ENCODE assay signal across 29 cellular contexts in genomic region chr5:100423330-100423729, GRCh38.
"Had no signal": no experiment of that assay in that cellular context is flagged by ENCODE, and none has a peak within 500 bp of the region (broad histone marks: within the 10 kb centered on the region; RNA-seq: fewer than 3 reads in every experiment).

No MANE protein-coding gene starts in this region.

- H3K4me3 Mint-ChIP-seq: activated naive CD4-positive, alpha-beta T cell treated with anti-CD3 and anti-CD28 coated beads for 36 hours; activated naive CD8-positive, alpha-beta T cell treated with anti-CD3 and anti-CD28 coated beads for 36 hours; activated T-helper 1 cell treated with anti-CD3 and anti-CD28 coated beads, Interleukin-12 subunit alpha, Interleukin-12 subunit beta, Interleukin-2, Interleukin-4 antibody, amounts not matched to agents 30 ng/mL and 10 ng/mL and 1 ng/mL, durations not matched to agents 14 hours and 24 hours and 36 hours; memory B cell; nephron progenitor cell; stimulated activated effector memory CD8-positive, alpha-beta T cell treated with anti-CD3 and anti-CD28 coated beads, Interleukin-12 subunit alpha, Interleukin-12 subunit beta, amount 100 ng/mL, for 72 hours; stimulated activated naive CD8-positive, alpha-beta T cell treated with anti-CD3 and anti-CD28 coated beads, Interleukin-15, Interleukin-2, amounts not matched to agents 100 ng/mL and 50 ng/mL, for 24 hours had no signal

- H3K4me1 ChIP-seq: ascending aorta, heart right ventricle, uterus had no signal

- H3K27me3 ChIP-seq: ascending aorta, esophagus muscularis mucosa, heart right ventricle, neutrophil, ovary, uterus had no signal

- H3K4me1 Mint-ChIP-seq: activated naive CD8-positive, alpha-beta T cell treated with anti-CD3 and anti-CD28 coated beads for 36 hours; memory B cell; stimulated activated effector memory CD8-positive, alpha-beta T cell treated with anti-CD3 and anti-CD28 coated beads, Interleukin-12 subunit alpha, Interleukin-12 subunit beta, amount 100 ng/mL, for 72 hours had no signal

- FAIRE-seq: small intestine, TTC549 had no signal

- H3K27ac ChIP-seq: ascending aorta, esophagus muscularis mucosa, heart right ventricle, neutrophil, ovary, thoracic aorta, uterus, VCaP had no signal

- H3K27ac Mint-ChIP-seq: activated naive CD4-positive, alpha-beta T cell treated with anti-CD3 and anti-CD28 coated beads for 36 hours; activated naive CD8-positive, alpha-beta T cell treated with anti-CD3 and anti-CD28 coated beads for 36 hours; activated T-helper 1 cell treated with anti-CD3 and anti-CD28 coated beads, Interleukin-12 subunit alpha, Interleukin-12 subunit beta, Interleukin-2, Interleukin-4 antibody, amounts not matched to agents 30 ng/mL and 10 ng/mL and 1 ng/mL, durations not matched to agents 14 hours and 24 hours and 36 hours; memory B cell; nephron progenitor cell; progenitor cell of endocrine pancreas; stimulated activated effector memory CD8-positive, alpha-beta T cell treated with anti-CD3 and anti-CD28 coated beads, Interleukin-12 subunit alpha, Interleukin-12 subunit beta, amount 100 ng/mL, for 72 hours; stimulated activated naive CD8-positive, alpha-beta T cell treated with anti-CD3 and anti-CD28 coated beads, Interleukin-15, Interleukin-2, amounts not matched to agents 100 ng/mL and 50 ng/mL, for 24 hours had no signal

- H3K36me3 ChIP-seq: ascending aorta, esophagus muscularis mucosa, heart right ventricle, neutrophil, ovary, thoracic aorta, uterus had no signal

- H3K4me3 ChIP-seq: ascending aorta, esophagus muscularis mucosa, heart right ventricle, ovary, thoracic aorta, uterus had no signal

- DNase-seq: activated CD4-positive, alpha-beta T cell treated with anti-CD3 and anti-CD28 coated beads for 48 hours; activated CD4-positive, alpha-beta T cell treated with anti-CD3 and anti-CD28 coated beads, Interleukin-2, amount 50 U/mL, for 48 hours; activated CD8-positive, alpha-beta memory T cell treated with anti-CD3 and anti-CD28 coated beads, Interleukin-2, amount 50 U/mL, for 4 hours; activated effector memory CD4-positive, alpha-beta T cell treated with anti-CD3 and anti-CD28 coated beads, Interleukin-2, amount 50 U/mL, for 16 hours; activated naive CD4-positive, alpha-beta T cell treated with anti-CD3 and anti-CD28 coated beads for 36 hours; activated naive CD8-positive, alpha-beta T cell treated with anti-CD3 and anti-CD28 coated beads for 36 hours; activated T-cell treated with anti-CD3 and anti-CD28 coated beads, Interleukin-2, amount 50 U/mL, for 1 hour; caudate nucleus; cortex of kidney; foreskin melanocyte; heart right ventricle; nephron progenitor cell; ovary; small intestine; stimulated activated CD4-positive, alpha-beta T cell treated with anti-CD3 and anti-CD28 coated beads, Interleukin-4, amount 100 ng/mL, for 24 hours; trophoblast cell; uterus had no signal

- H3K27me3 Mint-ChIP-seq: activated naive CD8-positive, alpha-beta T cell treated with anti-CD3 and anti-CD28 coated beads for 36 hours; memory B cell; progenitor cell of endocrine pancreas; stimulated activated naive CD8-positive, alpha-beta T cell treated with anti-CD3 and anti-CD28 coated beads, Interleukin-15, Interleukin-2, amounts not matched to agents 100 ng/mL and 50 ng/mL, for 24 hours had no signal

- ATAC-seq: heart right ventricle; sciatic nerve; stimulated activated effector memory CD8-positive, alpha-beta T cell treated with anti-CD3 and anti-CD28 coated beads, Interleukin-12 subunit alpha, Interleukin-12 subunit beta, amount 100 ng/mL, for 72 hours had no signal

- H3K36me3 Mint-ChIP-seq: memory B cell; stimulated activated effector memory CD8-positive, alpha-beta T cell treated with anti-CD3 and anti-CD28 coated beads, Interleukin-12 subunit alpha, Interleukin-12 subunit beta, amount 100 ng/mL, for 72 hours had no signal

- H3K9me3 ChIP-seq: ovary, uterus had no signal
